Comparison of ENCODE assay signal across 31 cellular contexts in genomic region chr9:16248816-16249215, GRCh38.
"Had no signal": no experiment of that assay in that cellular context is flagged by ENCODE, and none has a peak within 500 bp of the region (broad histone marks: within the 10 kb centered on the region; RNA-seq: fewer than 3 reads in every experiment).

No MANE protein-coding gene starts in this region.

- H3K4me3 ChIP-seq: adrenal gland, body of pancreas, esophagus muscularis mucosa, gastrocnemius medialis had no signal

- H3K4me1 ChIP-seq: body of pancreas, foreskin keratinocyte had no signal

- ATAC-seq: activated CD4-positive, alpha-beta T cell treated with anti-CD3 and anti-CD28 coated beads for 36 hours; activated CD8-positive, alpha-beta memory T cell treated with anti-CD3 and anti-CD28 coated beads, Interleukin-2, amount 10 ng/mL, durations not matched to agents 7 days and 5 days; activated CD8-positive, alpha-beta T cell treated with anti-CD3 and anti-CD28 coated beads, Interleukin-2, amount 10 ng/mL, durations not matched to agents 7 days and 5 days; activated naive CD8-positive, alpha-beta T cell treated with anti-CD3 and anti-CD28 coated beads, Interleukin-2, amount 50 U/mL, for 24 hours; body of pancreas; effector memory CD8-positive, alpha-beta T cell; foreskin keratinocyte; gastrocnemius medialis; T-helper 17 cell had no signal

- DNase-seq: activated CD4-positive, alpha-beta memory T cell treated with anti-CD3 and anti-CD28 coated beads for 36 hours; activated CD4-positive, alpha-beta T cell treated with anti-CD3 and anti-CD28 coated beads for 36 hours; activated CD4-positive, alpha-beta T cell treated with anti-CD3 and anti-CD28 coated beads, Interleukin-2, amount 10 ng/mL, durations not matched to agents 24 days and 14 days; activated CD4-positive, CD25-positive, alpha-beta regulatory T cell; activated CD4-positive, CD25-positive, alpha-beta regulatory T cell treated with anti-CD3 and anti-CD28 coated beads, Interleukin-2, amount 50 U/mL, for 72 hours; activated CD8-positive, alpha-beta memory T cell treated with anti-CD3 and anti-CD28 coated beads, Interleukin-2, amount 10 ng/mL, durations not matched to agents 7 days and 5 days; activated CD8-positive, alpha-beta memory T cell treated with anti-CD3 and anti-CD28 coated beads, Interleukin-2, amount 50 U/mL, for 4 hours; activated CD8-positive, alpha-beta T cell treated with anti-CD3 and anti-CD28 coated beads, Interleukin-2, amount 10 ng/mL, durations not matched to agents 7 days and 5 days; activated effector memory CD4-positive, alpha-beta T cell treated with anti-CD3 and anti-CD28 coated beads, Interleukin-2, amount 50 U/mL, for 16 hours; activated naive CD4-positive, alpha-beta T cell treated with anti-CD3 and anti-CD28 coated beads for 36 hours; activated naive CD8-positive, alpha-beta T cell treated with anti-CD3 and anti-CD28 coated beads for 36 hours; activated naive CD8-positive, alpha-beta T cell treated with anti-CD3 and anti-CD28 coated beads, Interleukin-2, amount 50 U/mL, for 24 hours; activated T-cell treated with anti-CD3 and anti-CD28 coated beads, Interleukin-2, amount 50 U/mL, for 1 hour; activated T-cell treated with anti-CD3 and anti-CD28 coated beads, Interleukin-2, amount 50 U/mL, for 48 hours; adrenal gland; amygdala; aorta; body of pancreas; caudate nucleus; cortex of kidney; dermis blood vessel endothelial cell; effector CD4-positive, alpha-beta T cell; effector memory CD8-positive, alpha-beta T cell; erythroblast; foreskin keratinocyte; gastrocnemius medialis; glutamatergic neuron; T-helper 1 cell; T-helper 17 cell; T1000 had no signal

- H3K27ac ChIP-seq: adrenal gland, body of pancreas, esophagus muscularis mucosa, foreskin keratinocyte, gastrocnemius medialis had no signal

- H3K27me3 ChIP-seq: adrenal gland, body of pancreas, esophagus muscularis mucosa, foreskin keratinocyte, gastrocnemius medialis had no signal

- H3K36me3 ChIP-seq: adrenal gland, esophagus muscularis mucosa, gastrocnemius medialis had no signal

- H3K9me3 ChIP-seq: adrenal gland, body of pancreas, esophagus muscularis mucosa, gastrocnemius medialis had no signal
